1 cellular context compared by ENCODE assay signal in the genomic region with DNA sequence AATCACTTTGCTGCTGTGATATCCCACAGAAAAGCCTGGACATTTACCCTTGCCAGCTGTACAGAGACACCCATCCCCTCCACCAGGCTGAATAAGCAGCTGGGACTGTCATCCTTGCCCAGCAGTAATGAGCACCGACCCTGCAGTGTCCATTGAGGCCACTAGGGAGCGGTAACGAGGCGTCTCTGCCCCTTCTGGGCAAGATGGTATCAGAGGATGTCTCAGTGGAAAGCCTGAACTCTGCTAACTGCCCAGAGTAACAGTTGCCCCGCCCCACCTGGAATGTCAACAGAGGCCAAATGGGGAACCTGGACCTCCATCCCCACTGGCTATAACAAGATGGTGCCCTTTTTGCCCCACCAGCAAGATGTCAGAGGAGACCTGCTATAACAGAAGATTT.
TF ChIP-seq lines count a peak whose summit lies in the region.

No MANE protein-coding gene starts in this region.

TF ChIP-seq in IMR-90, 13 proteins besides CTCF, POLR2A, EP300 and RAD21 (continued from another document):
- TF ChIP-seq, protein P1, sequence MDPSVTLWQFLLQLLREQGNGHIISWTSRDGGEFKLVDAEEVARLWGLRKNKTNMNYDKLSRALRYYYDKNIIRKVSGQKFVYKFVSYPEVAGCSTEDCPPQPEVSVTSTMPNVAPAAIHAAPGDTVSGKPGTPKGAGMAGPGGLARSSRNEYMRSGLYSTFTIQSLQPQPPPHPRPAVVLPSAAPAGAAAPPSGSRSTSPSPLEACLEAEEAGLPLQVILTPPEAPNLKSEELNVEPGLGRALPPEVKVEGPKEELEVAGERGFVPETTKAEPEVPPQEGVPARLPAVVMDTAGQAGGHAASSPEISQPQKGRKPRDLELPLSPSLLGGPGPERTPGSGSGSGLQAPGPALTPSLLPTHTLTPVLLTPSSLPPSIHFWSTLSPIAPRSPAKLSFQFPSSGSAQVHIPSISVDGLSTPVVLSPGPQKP (IDR thresholded peaks at IDR 0.05; ENCODE audit: borderline replicate concordance, low read depth, low read length): no peak
- TF ChIP-seq MAFK (IDR thresholded peaks at IDR 0.05; ENCODE audit: low read depth, low read length) (no peak), BHLHE40 (IDR thresholded peaks at IDR 0.05; ENCODE audit: low read depth, low read length) (no peak), RFX5 (IDR thresholded peaks at IDR 0.05; ENCODE audit: low read depth, low read length) (no peak), NFE2L2 (IDR thresholded peaks at IDR 0.05; ENCODE audit: low read depth, low read length) (no peak)
